1 cellular context compared by ENCODE assay signal in genomic region chrX:48466696-48467095, GRCh38.
TF ChIP-seq lines count a peak whose summit lies in the region.

No MANE protein-coding gene starts in this region.

TF ChIP-seq in K562, 482 proteins besides CTCF, POLR2A, EP300 and RAD21:
- no peak for TF ChIP-seq ZNF586 (CRISPR knock-in tag; conservative IDR thresholded peaks at IDR 0.05)
- TF ChIP-seq TRIM28 (IDR thresholded peaks at IDR 0.05), result no peak
- TF ChIP-seq ZBTB17 (CRISPR knock-in tag; IDR thresholded peaks at IDR 0.05), result no peak
- TF ChIP-seq SMARCC2 (IDR thresholded peaks at IDR 0.05; ENCODE audit: low read depth), result no peak
- TF ChIP-seq CREB1 (IDR thresholded peaks at IDR 0.05), result no peak
- TF ChIP-seq CREB1 (CRISPR knock-in tag; IDR thresholded peaks at IDR 0.05), result no peak
- TF ChIP-seq CBFA2T2 (conservative IDR thresholded peaks at IDR 0.05), result no peak
- no peak for TF ChIP-seq NCOA6 (IDR thresholded peaks at IDR 0.05)
- TF ChIP-seq JUND (IDR thresholded peaks at IDR 0.05; ENCODE audit: borderline replicate concordance, low read depth, low read length), result no peak
- TF ChIP-seq JUND (tag; IDR thresholded peaks at IDR 0.05; ENCODE audit: borderline replicate concordance, low read depth, low read length), result no peak
- TF ChIP-seq, protein P1, sequence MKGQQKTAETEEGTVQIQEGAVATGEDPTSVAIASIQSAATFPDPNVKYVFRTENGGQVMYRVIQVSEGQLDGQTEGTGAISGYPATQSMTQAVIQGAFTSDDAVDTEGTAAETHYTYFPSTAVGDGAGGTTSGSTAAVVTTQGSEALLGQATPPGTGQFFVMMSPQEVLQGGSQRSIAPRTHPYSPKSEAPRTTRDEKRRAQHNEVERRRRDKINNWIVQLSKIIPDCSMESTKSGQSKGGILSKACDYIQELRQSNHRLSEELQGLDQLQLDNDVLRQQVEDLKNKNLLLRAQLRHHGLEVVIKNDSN (CRISPR knock-in tag; IDR thresholded peaks at IDR 0.05), result 0 out of 2 replicates have a peak, but pooled peaks have one; percentile 23
- no peak for TF ChIP-seq ZFP1 (CRISPR knock-in tag; IDR thresholded peaks at IDR 0.05)
- no peak for TF ChIP-seq KLF16 (IDR thresholded peaks at IDR 0.05)
- TF ChIP-seq ARID4B (CRISPR knock-in tag; IDR thresholded peaks at IDR 0.05), result 0 out of 2 replicates have a peak, but pooled peaks have one; percentile 30
- TF ChIP-seq RBFOX2 (IDR thresholded peaks at IDR 0.05; ENCODE audit: low read depth, low read length), result peak; percentile 48
- TF ChIP-seq TEAD4 (IDR thresholded peaks at IDR 0.05; ENCODE audit: low read length), result no peak
- TF ChIP-seq TEAD4 (CRISPR knock-in tag; IDR thresholded peaks at IDR 0.05; ENCODE audit: borderline replicate concordance), result no peak
- no peak for TF ChIP-seq BRD9 (IDR thresholded peaks at IDR 0.05; ENCODE audit: low read depth, partially characterized antibody)
